Comparison of ENCODE assay signal across 10 cellular contexts in the genomic region with DNA sequence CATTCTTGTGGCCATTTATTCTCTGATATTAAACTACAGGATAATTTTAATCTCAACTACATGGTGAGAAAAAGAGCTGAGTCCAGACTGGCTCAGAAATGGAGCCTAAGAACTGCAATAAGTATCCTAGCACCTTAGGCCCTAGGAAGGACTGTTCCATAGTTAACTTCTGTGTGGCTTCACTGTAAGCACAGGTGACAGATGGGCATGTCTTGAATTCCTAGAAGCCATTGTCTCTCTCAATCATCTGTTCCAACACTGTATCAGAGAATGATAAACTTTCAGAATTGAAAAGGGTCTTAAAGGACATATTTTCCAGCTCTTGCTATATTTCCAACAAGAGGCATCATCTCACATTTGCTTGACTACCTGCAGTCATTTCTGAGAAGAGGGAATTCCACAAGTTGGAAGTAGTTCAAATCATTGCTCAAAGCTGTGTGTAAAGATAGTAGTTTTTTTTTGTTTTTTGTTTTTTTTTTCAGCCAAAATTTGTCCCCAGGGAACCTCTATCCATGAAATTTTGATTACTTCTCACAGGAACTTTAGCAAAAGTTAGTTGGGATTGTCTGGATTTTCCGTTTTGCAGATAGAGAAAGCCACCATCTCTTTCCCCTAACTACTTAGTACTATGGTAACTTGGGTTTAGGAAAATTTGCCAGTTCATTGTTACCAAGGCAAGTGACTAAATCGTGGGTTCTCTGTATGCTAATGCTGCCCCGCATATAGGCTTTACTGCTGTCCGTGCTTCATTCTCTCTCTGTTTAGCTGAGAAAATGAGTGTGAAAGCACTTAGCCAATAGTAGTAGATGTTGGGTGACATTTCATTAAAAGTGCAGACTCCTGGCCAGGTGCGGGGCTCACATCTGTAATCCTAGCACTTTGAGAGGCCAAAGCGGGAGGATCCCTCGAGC. TPM values are rescaled to one million over a fixed set of nuclear protein-coding genes. Genes with fewer than 3 reads are reported as not detected.
A peak's percentile ranks its signal among the peaks of the same experiment; 100 is the strongest.
DNase-seq lines count a peak whose midpoint lies in the region; ATAC-seq and TF ChIP-seq lines count a peak whose summit lies in the region.
"Had no signal": no experiment of that assay in that cellular context is flagged by ENCODE, and none has a peak within 500 bp of the region (broad histone marks: within the 10 kb centered on the region; RNA-seq: fewer than 3 reads in every experiment).

No MANE protein-coding gene starts in this region.

- H2AFZ ChIP-seq in fibroblast of lung (ENCODE audit: low read length) = no peak overlapping the region

- TF ChIP-seq EP300 in suprapubic skin (IDR thresholded peaks at IDR 0.05) = no peak

- intact Hi-C loops in activated naive CD4-positive, alpha-beta T cell treated with anti-CD3 and anti-CD28 coated beads for 36 hours (cut with micrococcal nuclease) = no loop called here

- ATAC-seq in SK-N-SH treated with all-trans-retinoic acid at 6 μM for 48 hours (peak; percentile 72), HG03108 (IDR thresholded peaks at IDR 0.05; ENCODE audit: unreplicated experiment) (no peak)

- H3K9me3 ChIP-seq in fibroblast of lung (ENCODE audit: control insufficient read depth, insufficient read depth, low read depth, low read length) (no peaks in the 10 kb centered on the region), suprapubic skin (no peaks in the 10 kb centered on the region), MG63 (no peaks in the 10 kb centered on the region)

- no peaks in the 10 kb centered on the region for H3K36me3 ChIP-seq in fibroblast of lung (ENCODE audit: control insufficient read depth, insufficient read depth, low read length)
- peaks cover 8% of the 10 kb centered on the region for H3K36me3 ChIP-seq in suprapubic skin
- H3K36me3 ChIP-seq in MG63 = peaks cover 13% of the 10 kb centered on the region

- H3K9me3 Mint-ChIP-seq in activated naive CD4-positive, alpha-beta T cell treated with anti-CD3 and anti-CD28 coated beads for 36 hours = no peaks in the 10 kb centered on the region

- H3K4me3 ChIP-seq in fibroblast of lung (replicated peaks in 1 of 4; ENCODE audit: control extremely low read depth in 1 of 4, insufficient read depth in 1 of 4, low read depth in 3 of 4, low read length in 4 of 4) (no peak overlapping the region), suprapubic skin (no peak overlapping the region), MG63 (no peak overlapping the region)

- H3K36me3 Mint-ChIP-seq in activated naive CD4-positive, alpha-beta T cell treated with anti-CD3 and anti-CD28 coated beads for 36 hours (ENCODE audit: low read depth) = peaks cover 26% of the 10 kb centered on the region

- DNase-seq in activated naive CD4-positive, alpha-beta T cell treated with anti-CD3 and anti-CD28 coated beads for 36 hours = no peak
- DNase-seq in activated naive CD4-positive, alpha-beta T cell (lab: John Stamatoyannopoulos, UW) = no peak
- DNase-seq in fibroblast of lung (ENCODE audit: low read depth in 2 of 2) = no peak
- DNase-seq in suprapubic skin (ENCODE audit: low spot score in 2 of 2) = no peak
- no peak for DNase-seq in NCI-H526 treated with DMSO at 0.1 percent for 48 hours (lab: John Stamatoyannopoulos, UW)
- no peak for DNase-seq in MG63
- DNase-seq: AML-193, NCI-H1436 treated with DMSO at 0.1 percent for 48 hours had no signal

- H3K27me3 ChIP-seq in fibroblast of lung (ENCODE audit: control insufficient read depth, insufficient read depth, low read length) = no peaks in the 10 kb centered on the region
- H3K27me3 ChIP-seq in suprapubic skin = no peaks in the 10 kb centered on the region
- H3K27me3 ChIP-seq in MG63 = no peaks in the 10 kb centered on the region

- H3K4me2 ChIP-seq in fibroblast of lung (ENCODE audit: extremely low read depth, insufficient read depth, low read length) = peak overlapping the region; percentile 33

- H3K4me1 Mint-ChIP-seq in activated naive CD4-positive, alpha-beta T cell treated with anti-CD3 and anti-CD28 coated beads for 36 hours (ENCODE audit: low read depth) = peaks cover 80% of the 10 kb centered on the region

- no peak overlapping the region for H3K9ac ChIP-seq in fibroblast of lung (ENCODE audit: insufficient read depth, low read length)

- H3K27ac ChIP-seq in fibroblast of lung (ENCODE audit: insufficient read depth, low read length) (peak overlapping the region; percentile 33), suprapubic skin (peak overlapping the region; percentile 2)

- CTCF ChIA-PET in activated naive CD4-positive, alpha-beta T cell treated with anti-CD3 and anti-CD28 coated beads for 36 hours (lab: Charles Lee) = interaction anchor here (0.6 to 7.1 kb wide), 8 partner anchors 9 to 237 kb away, joined by 3 to 45 read pairs (median 5); no protein-coding TSS in a partner anchor

- no peaks in the 10 kb centered on the region for H3K27me3 Mint-ChIP-seq in activated naive CD4-positive, alpha-beta T cell treated with anti-CD3 and anti-CD28 coated beads for 36 hours (ENCODE audit: low read depth)

- H3K4me1 ChIP-seq in fibroblast of lung (ENCODE audit: control insufficient read depth, extremely low read depth, insufficient read depth, low read length) (peaks cover 5% of the 10 kb centered on the region), suprapubic skin (peaks cover 18% of the 10 kb centered on the region)

- H4K20me1 ChIP-seq in fibroblast of lung (ENCODE audit: control insufficient read depth, extremely low read depth, insufficient read depth, low read length) = no peaks in the 10 kb centered on the region

- H3K4me3 Mint-ChIP-seq in activated naive CD4-positive, alpha-beta T cell treated with anti-CD3 and anti-CD28 coated beads for 36 hours = no peak overlapping the region

- H3K79me2 ChIP-seq in fibroblast of lung (ENCODE audit: control insufficient read depth, insufficient read depth, low read length) = no peaks in the 10 kb centered on the region

- TF ChIP-seq POLR2A in suprapubic skin (IDR thresholded peaks at IDR 0.05) = no peak

- peak overlapping the region; percentile 80 for H3K27ac Mint-ChIP-seq in activated naive CD4-positive, alpha-beta T cell treated with anti-CD3 and anti-CD28 coated beads for 36 hours

- TF ChIP-seq CTCF in fibroblast of lung (conservative IDR thresholded peaks at IDR 0.05 in 1 of 2, IDR thresholded peaks at IDR 0.05 in 1 of 2; ENCODE audit: low read depth in 1 of 2, low read length in 2 of 2) = no peak
- TF ChIP-seq CTCF in suprapubic skin (IDR thresholded peaks at IDR 0.05) = no peak

- 83% methylated on average over 7 of the region's 7 CpGs for WGBS in suprapubic skin

TF ChIP-seq in SK-N-SH treated with all-trans-retinoic acid at 6 μM for 48 hours, 23 proteins besides CTCF, POLR2A, EP300 and RAD21:
- TF ChIP-seq ESRRG (CRISPR knock-in tag; IDR thresholded peaks at IDR 0.05) (no peak), ZC3H10 (CRISPR knock-in tag; IDR thresholded peaks at IDR 0.05) (peak; percentile 19; the same call in 1 of the 2 replicates), TCF4 (CRISPR knock-in tag; IDR thresholded peaks at IDR 0.05; ENCODE audit: borderline replicate concordance) (no peak), PPARA (CRISPR knock-in tag; IDR thresholded peaks at IDR 0.05; ENCODE audit: borderline replicate concordance) (no peak), GLIS3 (CRISPR knock-in tag; IDR thresholded peaks at IDR 0.05) (no peak)

RNA-seq across cellular contexts. Expression of gene KCNS1, which starts 47.2 kb away (rescaled TPM):
- under 1 TPM; 0.40 to 0.48 TPM for total RNA-seq in activated naive CD4-positive, alpha-beta T cell treated with anti-CD3 and anti-CD28 coated beads for 36 hours
- total RNA-seq in fibroblast of lung (0.26 and 0.50 TPM in 2 replicates), suprapubic skin (1 to 10 TPM; 1.0 to 5.5 (median 2.3) TPM)
- 0.24 and 0.33 TPM in 2 replicates for polyA plus RNA-seq in fibroblast of lung
- 0.24 and 0.42 TPM in 2 replicates for polyA plus RNA-seq in fibroblast of lung (2012)
- polyA minus RNA-seq in fibroblast of lung (ENCODE audit: low replicate concordance) = 1.8 TPM in 1 of 2 replicates, not detected in the other
- total RNA-seq in MG63 (2014; rRNA removed; shearing (Covaris generic); ENCODE audit: low replicate concordance) = 0.05 and 0.30 TPM in 2 replicates
